In the genomic region with DNA sequence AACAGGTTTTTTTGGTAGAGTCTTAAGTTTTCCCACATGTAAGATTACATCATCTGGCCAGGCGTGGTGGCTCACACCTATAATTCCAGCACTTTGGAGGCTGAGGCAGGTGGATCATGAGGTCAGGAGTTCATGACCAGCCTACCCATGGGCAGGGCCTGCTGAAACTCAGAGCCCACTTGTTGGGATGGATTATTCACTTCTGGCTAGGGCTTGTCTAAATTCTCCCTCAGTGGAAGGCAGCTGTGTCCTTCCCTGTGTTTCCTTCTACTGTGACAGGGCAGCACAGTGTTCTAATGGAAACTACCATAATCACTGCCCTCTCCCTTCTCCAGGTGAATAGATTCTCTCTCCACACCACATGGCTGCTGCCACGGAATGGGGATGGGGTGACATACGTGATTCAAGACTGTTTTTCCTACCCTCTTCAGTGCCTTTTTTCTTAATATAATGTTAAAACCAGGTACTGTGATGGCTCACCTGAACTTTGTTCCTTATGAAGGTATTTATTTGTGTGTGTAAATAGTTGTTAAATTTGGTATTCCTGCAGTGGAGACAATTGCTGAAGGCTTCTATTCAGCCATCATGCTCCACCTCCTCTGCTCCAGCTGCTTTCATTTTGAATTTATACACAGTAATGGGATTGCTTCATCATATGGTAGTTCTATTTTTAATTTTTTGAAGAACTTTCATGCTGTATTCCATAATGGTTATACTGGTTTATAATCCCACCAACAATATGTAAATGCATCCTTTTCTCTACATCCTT, we compare ENCODE assay signal across 25 cellular contexts.
"Had no signal": no experiment of that assay in that cellular context is flagged by ENCODE, and none has a peak within 500 bp of the region (broad histone marks: within the 10 kb centered on the region; RNA-seq: fewer than 3 reads in every experiment).

No MANE protein-coding gene starts in this region.

- H3K9me3 ChIP-seq: MG63 had no signal

- H3K4me2 ChIP-seq: SK-N-SH had no signal

- H3K27ac ChIP-seq: RWPE1 had no signal

- H3K27me3 ChIP-seq: MG63 had no signal

- FAIRE-seq: HepG2 had no signal

- DNase-seq: IMR-90, Karpas-422, KG1, MG63, NCI-H1092, NCI-H1105 treated with DMSO at 0.1 percent for 48 hours, NCI-H1417 treated with DMSO at 0.1 percent for 48 hours, NCI-H146, NCI-H1694 treated with DMSO at 0.1 percent for 48 hours, NCI-H1930, NCI-H2081, NCI-H2171, NCI-H226, NCI-H446, NCI-H510A, NCI-H524 treated with DMSO at 0.1 percent for 48 hours, NCI-H69, NCI-H774, PC-3, SHP77, SK-N-SH, SW 1271 had no signal

- ATAC-seq: HepG2, Panc1, PC-3 had no signal

- H3K4me3 ChIP-seq: MG63 had no signal

- H3K36me3 ChIP-seq: MG63 had no signal

- H3K9ac ChIP-seq: SK-N-SH had no signal
